1 cellular context compared by ENCODE assay signal in genomic region chr5:59317023-59317771, GRCh38.
TF ChIP-seq lines count a peak whose summit lies in the region.

No MANE protein-coding gene starts in this region.

TF ChIP-seq in WTC11, 78 proteins besides CTCF, POLR2A, EP300 and RAD21 (continued from another document):
- TF ChIP-seq ERG (CRISPR knock-in tag; IDR thresholded peaks at IDR 0.05): no peak
- TF ChIP-seq ZNF232 (CRISPR knock-in tag; IDR thresholded peaks at IDR 0.05): no peak
- TF ChIP-seq NFATC4 (CRISPR knock-in tag; IDR thresholded peaks at IDR 0.05): no peak
- TF ChIP-seq ZBTB43 (CRISPR knock-in tag; IDR thresholded peaks at IDR 0.05): no peak
